Comparison of ENCODE assay signal across 30 cellular contexts in the genomic region with DNA sequence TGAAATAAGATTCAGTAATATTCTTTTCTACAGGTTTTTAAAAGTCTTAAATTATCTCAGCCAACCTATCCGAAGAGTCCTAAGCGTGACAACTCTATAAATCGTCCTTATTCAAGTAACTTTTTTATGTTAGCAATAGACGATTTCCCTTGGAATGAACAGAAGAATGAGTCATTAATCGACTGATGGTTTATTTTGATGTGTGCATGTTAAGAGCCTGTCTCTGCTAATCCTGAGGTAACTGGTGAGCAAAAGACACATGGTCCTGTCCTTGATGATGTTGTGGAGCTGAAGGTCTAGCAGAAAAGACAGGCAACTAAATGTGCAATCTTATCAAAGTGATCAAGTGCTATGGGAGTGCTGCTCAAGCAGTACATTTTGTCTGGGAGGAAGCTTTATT.
DNase-seq lines count a peak whose midpoint lies in the region; ATAC-seq, FAIRE-seq and TF ChIP-seq lines count a peak whose summit lies in the region.
"Had no signal": no experiment of that assay in that cellular context is flagged by ENCODE, and none has a peak within 500 bp of the region (broad histone marks: within the 10 kb centered on the region; RNA-seq: fewer than 3 reads in every experiment).

No MANE protein-coding gene starts in this region.

- peaks cover 27% of the 10 kb centered on the region for H3K4me1 Mint-ChIP-seq in osteocyte (ENCODE audit: unreplicated experiment)

- TF ChIP-seq RAD21 in A549 (conservative IDR thresholded peaks at IDR 0.05 in 1 of 2, IDR thresholded peaks at IDR 0.05 in 1 of 2) (no peak), HCT116 (IDR thresholded peaks at IDR 0.05; ENCODE audit: low read depth) (no peak), SK-N-SH (IDR thresholded peaks at IDR 0.05; ENCODE audit: low read length) (no peak)

- no peak overlapping the region for H3K4me3 ChIP-seq in A549
- no peak overlapping the region for H3K4me3 ChIP-seq in HCT116 (replicated peaks in 1 of 2; ENCODE audit: low read depth in 1 of 2, low read length in 2 of 2)
- no peak overlapping the region for H3K4me3 ChIP-seq in SK-N-SH (ENCODE audit: low read depth in 2 of 2, low read length in 1 of 2)
- H3K4me3 ChIP-seq in spleen = no peak overlapping the region
- no peak overlapping the region for H3K4me3 ChIP-seq in aorta (ENCODE audit: low read length in 2 of 2)
- H3K4me3 ChIP-seq: K562, SJCRH30 had no signal

- H3K9me3 ChIP-seq in A549 = no peaks in the 10 kb centered on the region
- no peaks in the 10 kb centered on the region for H3K9me3 ChIP-seq in HCT116 (ENCODE audit: control insufficient read depth in 1 of 2, insufficient read depth in 1 of 2, low read depth in 1 of 2, low read length in 2 of 2)
- no peaks in the 10 kb centered on the region for H3K9me3 ChIP-seq in SK-N-SH
- no peaks in the 10 kb centered on the region for H3K9me3 ChIP-seq in spleen
- H3K9me3 ChIP-seq in aorta (ENCODE audit: control insufficient read depth, low read length) = no peaks in the 10 kb centered on the region
- H3K9me3 ChIP-seq: Caco-2, SJCRH30 had no signal

- CTCF ChIA-PET in A549 (lab: Yijun Ruan, JAX) (interaction anchor here (0.5 to 0.9 kb wide), 2 partner anchors 78 to 1274 kb away, joined by 3 read pairs; no protein-coding TSS in a partner anchor), HCT116 (lab: Charles Lee) (no interaction called here), SK-N-SH (lab: Yijun Ruan, JAX) (interaction anchor here (1.3 to 2.4 kb wide), 2 partner anchors 8 to 10 kb away, joined by 3 to 7 read pairs; no protein-coding TSS in a partner anchor)

- no peak overlapping the region for H3K4me3 Mint-ChIP-seq in osteocyte (ENCODE audit: unreplicated experiment)
- H3K4me3 Mint-ChIP-seq: CD8-positive, alpha-beta T cell had no signal

- POLR2A ChIA-PET in A549 (lab: Yijun Ruan, JAX) (no interaction called here), HCT116 (lab: Charles Lee) (no interaction called here), SK-N-SH (lab: Yijun Ruan, JAX) (no interaction called here)

- TF ChIP-seq EP300 in A549 (IDR thresholded peaks at IDR 0.05) (no peak), SK-N-SH (IDR thresholded peaks at IDR 0.05; ENCODE audit: borderline replicate concordance in 1 of 2, low read depth in 1 of 2, low read length in 1 of 2) (no peak)

- no peaks in the 10 kb centered on the region for H4K20me1 ChIP-seq in HCT116 (ENCODE audit: insufficient read depth)
- no peaks in the 10 kb centered on the region for H4K20me1 ChIP-seq in SK-N-SH (ENCODE audit: insufficient read depth)

- no peaks in the 10 kb centered on the region for H3K9me3 Mint-ChIP-seq in osteocyte (ENCODE audit: unreplicated experiment)
- H3K9me3 Mint-ChIP-seq: CD8-positive, alpha-beta T cell had no signal

- H3K36me3 Mint-ChIP-seq in osteocyte (ENCODE audit: unreplicated experiment) = peaks cover 23% of the 10 kb centered on the region

- no peaks in the 10 kb centered on the region for H3K9me2 ChIP-seq in HCT116 (ENCODE audit: insufficient read depth)
- no peaks in the 10 kb centered on the region for H3K9me2 ChIP-seq in SK-N-SH

- WGBS in A549 (ENCODE audit: missing lambda C conversion rate) = 72% methylated on average over 5 of the region's 5 CpGs
- 65% methylated on average over 5 of the region's 5 CpGs for WGBS in SK-N-SH (ENCODE audit: low lambda C conversion rate)
- WGBS in spleen, 5 donors = 96 to 98% (median 96%) methylated on average over 5 of the region's 5 CpGs
- WGBS in aorta, 2 donors = 61 to 65% methylated on average over 5 of the region's 5 CpGs

- TF ChIP-seq CTCF in A549 (IDR thresholded peaks at IDR 0.05) (no peak), HCT116 (IDR thresholded peaks at IDR 0.05 in 2 of 3, conservative IDR thresholded peaks at IDR 0.05 in 1 of 3; ENCODE audit: borderline replicate concordance in 1 of 3, insufficient read depth in 1 of 3, low read depth in 2 of 3, low read length in 2 of 3) (no peak), SK-N-SH (IDR thresholded peaks at IDR 0.05) (no peak), spleen (IDR thresholded peaks at IDR 0.05 in 8 of 11, conservative IDR thresholded peaks at IDR 0.05 in 3 of 11) (no peak), osteocyte (IDR thresholded peaks at IDR 0.05) (no peak)

- no peak for DNase-seq in A549 (ENCODE audit: low read depth in 1 of 2, low spot score in 1 of 2)
- no peak for DNase-seq in HCT116 (ENCODE audit: low read depth, low spot score)
- no peak for DNase-seq in SK-N-SH
- DNase-seq in iris pigment epithelial cell (ENCODE audit: low read depth) = peak; percentile 67
- no peak for DNase-seq in central memory CD4-positive, alpha-beta T cell
- no peak for DNase-seq in spleen
- DNase-seq in aorta = no peak
- no peak for DNase-seq in osteocyte (ENCODE audit: extremely low spot score, unreplicated experiment)
- DNase-seq: C1 segment of cervical spinal cord; Caco-2; CD8-positive, alpha-beta T cell; DMS 273 treated with DMSO at 0.1 percent for 48 hours; DMS79; EL; Kasumi-1; MV-4-11; NCI-H1105; NCI-H1436 treated with DMSO at 0.1 percent for 48 hours; NCI-H187 treated with DMSO at 0.1 percent for 48 hours; NCI-H524; NCI-H82; NK-92 treated with Interleukin-12 subunit alpha and Interleukin-12 subunit beta, amount 100 ng/mL, for 24 hours; PC-3; SJCRH30 had no signal

- peaks cover 16% of the 10 kb centered on the region for H3F3A ChIP-seq in SK-N-SH (replicated peaks; ENCODE audit: insufficient read depth)

- ATAC-seq in A549 = no peak
- ATAC-seq in HCT116 = no peak
- no peak for ATAC-seq in aorta (ENCODE audit: low FRiP score)
- ATAC-seq: CD8-positive, alpha-beta T cell; K562; Right ventricle myocardium inferior had no signal

- no peak overlapping the region for H3K27ac ChIP-seq in A549
- no peak overlapping the region for H3K27ac ChIP-seq in HCT116 (ENCODE audit: low read depth, low read length)
- H3K27ac ChIP-seq in SK-N-SH (ENCODE audit: low read depth in 2 of 2, low read length in 1 of 2) = peak overlapping the region in 1 of 2 experiments; percentile 19; a peak in 1 of 4 replicates
- H3K27ac ChIP-seq in spleen = no peak overlapping the region
- H3K27ac ChIP-seq in aorta (ENCODE audit: low read depth in 1 of 2, low read length in 2 of 2) = no peak overlapping the region
- H3K27ac ChIP-seq: HL-60, SJCRH30 had no signal

- no TSS peak for BruUV-seq in HCT116 (replicated peaks; lab: Mats Ljungman, UMichigan)

- H2AFZ ChIP-seq in HCT116 (ENCODE audit: low read depth, low read length, poor library complexity, severe bottlenecking) = no peak overlapping the region
- no peak overlapping the region for H2AFZ ChIP-seq in SK-N-SH (ENCODE audit: low read depth)

- H3K4me2 ChIP-seq in A549 = no peak overlapping the region
- peak overlapping the region; percentile 48; the same call in 1 of the 2 replicates for H3K4me2 ChIP-seq in HCT116 (ENCODE audit: low read length)
- H3K4me2 ChIP-seq in SK-N-SH = no peak overlapping the region

- H3K36me3 ChIP-seq in HCT116 (ENCODE audit: control insufficient read depth in 1 of 2, insufficient read depth in 2 of 2, low read length in 2 of 2) = no peaks in the 10 kb centered on the region
- H3K36me3 ChIP-seq in SK-N-SH (replicated peaks in 1 of 2; ENCODE audit: control insufficient read depth in 1 of 2, insufficient read depth in 2 of 2, low read length in 1 of 2) = peaks cover 10 to 11% of the 10 kb centered on the region in 2 experiments
- H3K36me3 ChIP-seq in spleen = peaks cover 0 to 54% (median 0%) of the 10 kb centered on the region in 6 donors
- H3K36me3 ChIP-seq in aorta (ENCODE audit: control insufficient read depth in 1 of 2, insufficient read depth in 2 of 2, low read length in 1 of 2) = peaks cover 0 to 2% of the 10 kb centered on the region in 2 donors
- H3K36me3 ChIP-seq: SJCRH30 had no signal

- RAD21 ChIA-PET in HCT116 (lab: Charles Lee; ENCODE audit: low non-redundant PET in 1 of 2, low total read pairs in 2 of 2, uncharacterized antibody in 2 of 2, unreplicated experiment in 2 of 2) = no interaction called here

- H3K9ac ChIP-seq in HCT116 (ENCODE audit: low read length) (no peak overlapping the region), SK-N-SH (no peak overlapping the region)

- FAIRE-seq in A549 (lab: Jason Lieb, UNC) = no peak
- FAIRE-seq: A204.1, GM12892, GM19239, K562 had no signal

- H3K79me2 ChIP-seq in HCT116 (ENCODE audit: insufficient read depth, low read length) (no peaks in the 10 kb centered on the region), SK-N-SH (ENCODE audit: insufficient read depth) (no peaks in the 10 kb centered on the region)

- TF ChIP-seq POLR2A in A549 (IDR thresholded peaks at IDR 0.05; ENCODE audit: low read length) (no peak), HCT116 (IDR thresholded peaks at IDR 0.05; ENCODE audit: borderline replicate concordance, extremely low read depth, insufficient read depth, insufficient read length) (no peak), spleen (IDR thresholded peaks at IDR 0.05) (no peak)

- H3K27ac Mint-ChIP-seq in osteocyte (ENCODE audit: unreplicated experiment) = no peak overlapping the region
- H3K27ac Mint-ChIP-seq: CD8-positive, alpha-beta T cell had no signal

- intact Hi-C loops in HCT116 (cut with micrococcal nuclease) = no loop called here
- intact Hi-C loops in spleen (cut with DNase I; ENCODE audit: low total_unique reads) = no loop called here
- intact Hi-C loops in aorta (cut with DNase I) = no loop called here

- no peaks in the 10 kb centered on the region for H3K27me3 ChIP-seq in HCT116 (ENCODE audit: insufficient read depth, low read length)
- H3K27me3 ChIP-seq in SK-N-SH (ENCODE audit: insufficient read depth) = no peaks in the 10 kb centered on the region
- H3K27me3 ChIP-seq in spleen (replicated peaks in 1 of 7) = no peaks in the 10 kb centered on the region
- H3K27me3 ChIP-seq in aorta (ENCODE audit: control insufficient read depth in 1 of 2, insufficient read depth in 2 of 2, low read length in 1 of 2) = no peaks in the 10 kb centered on the region
- H3K27me3 ChIP-seq: SJCRH30 had no signal

- peaks cover 24% of the 10 kb centered on the region for H3K4me1 ChIP-seq in A549
- H3K4me1 ChIP-seq in HCT116 (ENCODE audit: control insufficient read depth in 1 of 2, insufficient read depth in 2 of 2, low read length in 2 of 2) = peaks cover 11 to 48% of the 10 kb centered on the region in 2 experiments
- H3K4me1 ChIP-seq in SK-N-SH (ENCODE audit: control insufficient read depth in 1 of 2, insufficient read depth in 2 of 2, low read depth in 1 of 2, low read length in 1 of 2) = peaks cover 0 to 15% of the 10 kb centered on the region in 2 experiments; a peak in 2 of 4 replicates
- no peaks in the 10 kb centered on the region for H3K4me1 ChIP-seq in spleen
- H3K4me1 ChIP-seq in aorta (ENCODE audit: control insufficient read depth in 1 of 2, insufficient read depth in 2 of 2, low read length in 2 of 2) = peaks cover 0 to 6% of the 10 kb centered on the region in 2 donors
- H3K4me1 ChIP-seq: Caco-2, SJCRH30 had no signal

- H3K27me3 Mint-ChIP-seq in osteocyte (ENCODE audit: unreplicated experiment) = no peaks in the 10 kb centered on the region

TF ChIP-seq in A549, 52 proteins besides CTCF, POLR2A, EP300 and RAD21 (continues in another document):
- TF ChIP-seq FOSL2 (IDR thresholded peaks at IDR 0.05) (no peak), FOSL2 (CRISPR knock-in tag; IDR thresholded peaks at IDR 0.05) (0 out of 2 replicates have a peak, but pooled peaks have one; percentile 3)

TF ChIP-seq in SK-N-SH, 30 proteins besides CTCF, POLR2A, EP300 and RAD21 (continues in another document):
- TF ChIP-seq JUND (IDR thresholded peaks at IDR 0.05) (peak; percentile 11; the same call in 1 of the 2 replicates), GABPA (IDR thresholded peaks at IDR 0.05; ENCODE audit: low read depth) (no peak)
